Comparison of ENCODE assay signal across 14 cellular contexts in the genomic region with DNA sequence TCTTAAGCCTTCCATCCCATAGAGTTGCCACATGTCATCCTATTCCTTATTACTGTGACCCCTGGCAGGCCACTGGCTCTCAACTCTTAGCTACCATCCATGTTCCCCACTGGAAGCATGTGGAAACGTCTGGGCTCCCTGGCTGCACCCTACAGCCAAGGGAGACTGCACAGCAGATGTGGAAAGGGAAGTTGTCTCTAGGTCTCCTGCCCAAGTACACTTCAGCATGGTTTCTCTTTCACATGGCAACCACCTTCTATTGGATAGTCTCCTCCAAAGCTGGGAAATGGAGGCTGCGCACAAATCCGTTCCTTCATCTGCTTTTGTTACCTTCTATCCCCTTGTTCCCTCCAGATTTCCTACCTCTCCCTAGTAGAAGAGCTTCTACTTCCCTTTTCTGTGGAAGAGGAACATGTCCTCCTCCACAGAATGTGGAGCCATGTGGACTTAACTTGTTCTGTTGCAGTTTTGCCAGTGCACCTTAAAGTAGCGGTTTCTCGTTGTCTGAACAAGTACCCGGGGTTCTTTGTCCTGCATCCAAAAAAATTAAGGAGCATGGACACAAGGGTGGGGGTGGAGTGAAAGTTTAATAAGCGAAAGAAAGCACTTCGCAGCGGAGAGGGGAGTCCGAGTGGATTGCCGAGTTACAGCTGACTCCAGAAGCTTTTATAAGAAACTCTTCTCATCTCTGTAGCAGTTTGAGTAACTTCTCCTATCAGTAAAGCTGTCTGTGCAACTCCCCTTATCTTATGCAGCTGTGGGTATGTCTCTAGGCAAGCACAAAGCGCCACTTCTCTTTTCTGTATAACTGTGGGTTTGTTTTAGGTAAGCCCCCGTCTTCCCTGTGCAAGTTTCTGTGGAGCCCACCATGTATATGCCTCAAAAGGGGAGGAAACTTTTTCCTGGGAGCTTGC. TPM values are rescaled to one million over a fixed set of nuclear protein-coding genes. Genes with fewer than 3 reads are reported as not detected.
DNase-seq lines count a peak whose midpoint lies in the region; ATAC-seq and TF ChIP-seq lines count a peak whose summit lies in the region.
"Had no signal": no experiment of that assay in that cellular context is flagged by ENCODE, and none has a peak within 500 bp of the region (broad histone marks: within the 10 kb centered on the region; RNA-seq: fewer than 3 reads in every experiment).

No MANE protein-coding gene starts in this region.

- peaks cover 23% of the 10 kb centered on the region for H3K4me1 ChIP-seq in OCI-LY3 (ENCODE audit: low read length)
- H3K4me1 ChIP-seq in cardiac muscle cell (ENCODE audit: low read depth), result peaks cover 14% of the 10 kb centered on the region
- H3K4me1 ChIP-seq in gastrocnemius medialis, result no peaks in the 10 kb centered on the region
- H3K4me1 ChIP-seq in A673 (ENCODE audit: insufficient read depth, low read length, poor library complexity, severe bottlenecking), result no peaks in the 10 kb centered on the region
- H3K4me1 ChIP-seq in GM23338 (ENCODE audit: insufficient read depth), result no peaks in the 10 kb centered on the region
- H3K4me1 ChIP-seq: parathyroid adenoma had no signal

- H3K9ac ChIP-seq in OCI-LY3 (ENCODE audit: low read length), result peak overlapping the region; percentile 63
- H3K9ac ChIP-seq: parathyroid adenoma had no signal

- H3K4me3 Mint-ChIP-seq in CD14-positive monocyte (no peak overlapping the region), GM23338 (no peak overlapping the region)
- H3K4me3 Mint-ChIP-seq: activated CD4-positive, alpha-beta memory T cell treated with anti-CD3 and anti-CD28 coated beads, Interleukin-2, amount 10 ng/mL, durations not matched to agents 7 days and 5 days; activated naive CD8-positive, alpha-beta T cell had no signal

- H3K36me3 Mint-ChIP-seq in CD14-positive monocyte (peaks cover 17 to 23% of the 10 kb centered on the region in 2 donors), GM23338 (ENCODE audit: low read depth) (peaks cover 59% of the 10 kb centered on the region)

- H3K9me3 Mint-ChIP-seq in CD14-positive monocyte (peaks cover 7 to 45% (median 38%) of the 10 kb centered on the region in 7 donors), GM23338 (peaks cover 43% of the 10 kb centered on the region)

- TF ChIP-seq CTCF in CD14-positive monocyte (IDR thresholded peaks at IDR 0.05), result no peak
- TF ChIP-seq CTCF in OCI-LY3 (IDR thresholded peaks at IDR 0.05; ENCODE audit: low read depth, low read length), result no peak
- TF ChIP-seq CTCF in cardiac muscle cell (IDR thresholded peaks at IDR 0.05; ENCODE audit: low read depth, low read length), result no peak
- TF ChIP-seq CTCF in gastrocnemius medialis (IDR thresholded peaks at IDR 0.05 in 4 of 5, conservative IDR thresholded peaks at IDR 0.05 in 1 of 5), result no peak
- no peak for TF ChIP-seq CTCF in A673 (conservative IDR thresholded peaks at IDR 0.05; ENCODE audit: low read depth, low read length)
- no peak for TF ChIP-seq CTCF in GM23338 (conservative IDR thresholded peaks at IDR 0.05; ENCODE audit: low read depth in 2 of 2)

- TF ChIP-seq POLR2A in gastrocnemius medialis (IDR thresholded peaks at IDR 0.05), result no peak

- H3K4me2 ChIP-seq in OCI-LY3 (ENCODE audit: low read length) (peak overlapping the region; percentile 86), GM23338 (no peak overlapping the region)

- H3K27ac Mint-ChIP-seq in CD14-positive monocyte, result peak overlapping the region in 5 of 7 donors; percentile 10 to 77 (median 68)
- no peak overlapping the region for H3K27ac Mint-ChIP-seq in GM23338
- H3K27ac Mint-ChIP-seq: activated CD4-positive, alpha-beta memory T cell treated with anti-CD3 and anti-CD28 coated beads, Interleukin-2, amount 10 ng/mL, durations not matched to agents 7 days and 5 days; activated naive CD8-positive, alpha-beta T cell had no signal

- POLR2A ChIA-PET in A673 (lab: Charles Lee; ENCODE audit: low non-redundant PET), result no interaction called here

- no peaks in the 10 kb centered on the region for H3K36me3 ChIP-seq in OCI-LY3 (replicated peaks; ENCODE audit: low read depth, low read length)
- H3K36me3 ChIP-seq in cardiac muscle cell, result no peaks in the 10 kb centered on the region
- H3K36me3 ChIP-seq in gastrocnemius medialis, result no peaks in the 10 kb centered on the region
- H3K36me3 ChIP-seq in A673 (ENCODE audit: insufficient read depth, low read length, poor library complexity, severe bottlenecking), result peaks cover 6% of the 10 kb centered on the region
- peaks cover 28% of the 10 kb centered on the region for H3K36me3 ChIP-seq in GM23338 (ENCODE audit: insufficient read depth)

- peak overlapping the region; percentile 84 for H2AFZ ChIP-seq in OCI-LY3 (ENCODE audit: low read depth, low read length)
- no peak overlapping the region for H2AFZ ChIP-seq in GM23338
- H2AFZ ChIP-seq: parathyroid adenoma had no signal

- intact Hi-C loops in CD14-positive monocyte (cut with micrococcal nuclease), result no loop called here
- intact Hi-C loops in gastrocnemius medialis (cut with DNase I; ENCODE audit: low total_unique reads), result no loop called here
- intact Hi-C loops in A673 (cut with micrococcal nuclease; ENCODE audit: unreplicated experiment), result loop anchor here (10.0 kb wide), 1 partner anchor 133 kb away; no protein-coding TSS in a partner anchor

- H3K9me2 ChIP-seq in GM23338 (ENCODE audit: insufficient read depth), result 0 out of 2 replicates have a peak, but pooled peaks cover 3% of the 10 kb centered on the region

- H3K27me3 Mint-ChIP-seq in CD14-positive monocyte (ENCODE audit: low read depth in 3 of 3) (no peaks in the 10 kb centered on the region), GM23338 (ENCODE audit: insufficient read depth, low read depth, poor library complexity) (peaks cover 3% of the 10 kb centered on the region)
- H3K27me3 Mint-ChIP-seq: activated CD4-positive, alpha-beta memory T cell treated with anti-CD3 and anti-CD28 coated beads, Interleukin-2, amount 10 ng/mL, durations not matched to agents 7 days and 5 days; activated naive CD8-positive, alpha-beta T cell had no signal

- CTCF ChIA-PET in A673 (lab: Charles Lee), result no interaction called here

- H3K27me3 ChIP-seq in OCI-LY3 (ENCODE audit: low read depth, low read length), result no peaks in the 10 kb centered on the region
- no peaks in the 10 kb centered on the region for H3K27me3 ChIP-seq in cardiac muscle cell
- no peaks in the 10 kb centered on the region for H3K27me3 ChIP-seq in gastrocnemius medialis
- H3K27me3 ChIP-seq in A673 (replicated peaks; ENCODE audit: insufficient read depth, low read depth, low read length, poor library complexity), result no peaks in the 10 kb centered on the region
- no peaks in the 10 kb centered on the region for H3K27me3 ChIP-seq in GM23338 (ENCODE audit: insufficient read depth)

- peaks cover 3% of the 10 kb centered on the region; the same call in 1 of the 2 replicates for H3K79me2 ChIP-seq in OCI-LY3 (ENCODE audit: low read length)
- peaks cover 78% of the 10 kb centered on the region for H3K79me2 ChIP-seq in GM23338 (replicated peaks; ENCODE audit: insufficient read depth)
- H3K79me2 ChIP-seq: parathyroid adenoma had no signal

- DNase-seq in CD14-positive monocyte (ENCODE audit: low spot score), result no peak
- peak in 1 of 2 donors; percentile 21 for DNase-seq in cardiac muscle cell (ENCODE audit: low read depth in 1 of 2, low spot score in 1 of 2)
- no peak for DNase-seq in gastrocnemius medialis
- no peak for DNase-seq in A673 (ENCODE audit: low spot score)
- no peak for DNase-seq in GM23338 (ENCODE audit: low spot score)
- DNase-seq: activated CD4-positive, alpha-beta memory T cell treated with anti-CD3 and anti-CD28 coated beads, Interleukin-2, amount 10 ng/mL, durations not matched to agents 7 days and 5 days; EL; NCI-H2227 treated with DMSO at 0.1 percent for 48 hours; SW 1271 had no signal

- ATAC-seq in GM21528 (IDR thresholded peaks at IDR 0.05; ENCODE audit: low FRiP score, unreplicated experiment) (peak; percentile 60), HG02970 (IDR thresholded peaks at IDR 0.05; ENCODE audit: low FRiP score, unreplicated experiment) (no peak), gastrocnemius medialis (no peak), GM23338 (no peak)

- in situ Hi-C loops in gastrocnemius medialis (cut with MboI; ENCODE audit: low sequenced_read_pairs in 4 of 4), result no loop called here

- H3K4me1 Mint-ChIP-seq in CD14-positive monocyte, result peaks cover 9% of the 10 kb centered on the region
- peaks cover 6% of the 10 kb centered on the region; the same call in 2 of the 3 replicates for H3K4me1 Mint-ChIP-seq in GM23338
- H3K4me1 Mint-ChIP-seq: activated CD4-positive, alpha-beta memory T cell treated with anti-CD3 and anti-CD28 coated beads, Interleukin-2, amount 10 ng/mL, durations not matched to agents 7 days and 5 days had no signal

- no TSS peak for BruUV-seq in A673 (replicated peaks; lab: Mats Ljungman, UMichigan)

- no peaks in the 10 kb centered on the region for H4K20me1 ChIP-seq in OCI-LY3 (ENCODE audit: insufficient read depth, low read length)
- H4K20me1 ChIP-seq in GM23338 (replicated peaks; ENCODE audit: insufficient read depth), result peaks cover 8% of the 10 kb centered on the region; the same call in 1 of the 2 replicates

- H3K27ac ChIP-seq in OCI-LY3 (ENCODE audit: low read length) (peak overlapping the region; percentile 66), cardiac muscle cell (peak overlapping the region; percentile 81), gastrocnemius medialis (no peak overlapping the region), A673 (ENCODE audit: low read depth, low read length, poor library complexity, severe bottlenecking) (no peak overlapping the region), GM23338 (ENCODE audit: low read depth) (no peak overlapping the region)
- H3K27ac ChIP-seq: parathyroid adenoma had no signal

- H3K4me3 ChIP-seq in OCI-LY3 (ENCODE audit: low read length), result peak overlapping the region; percentile 78
- H3K4me3 ChIP-seq in cardiac muscle cell, result no peak overlapping the region
- H3K4me3 ChIP-seq in gastrocnemius medialis, result no peak overlapping the region
- no peak overlapping the region for H3K4me3 ChIP-seq in A673 (ENCODE audit: low read depth, low read length, poor library complexity, severe bottlenecking)
- no peak overlapping the region for H3K4me3 ChIP-seq in GM23338

- no peaks in the 10 kb centered on the region for H3F3A ChIP-seq in GM23338 (replicated peaks; ENCODE audit: low read depth)

- no peaks in the 10 kb centered on the region for H3K9me3 ChIP-seq in OCI-LY3 (ENCODE audit: insufficient read depth, low read length)
- no peaks in the 10 kb centered on the region for H3K9me3 ChIP-seq in cardiac muscle cell (ENCODE audit: low read depth)
- peaks cover 0 to 3% (median 0%) of the 10 kb centered on the region in 3 donors for H3K9me3 ChIP-seq in gastrocnemius medialis
- H3K9me3 ChIP-seq in A673 (ENCODE audit: low read depth, low read length, poor library complexity, severe bottlenecking), result peaks cover 31% of the 10 kb centered on the region

RNA-seq across cellular contexts. Expression of gene HMGB2, which starts 52.5 kb away (rescaled TPM):
- polyA plus RNA-seq in CD14-positive monocyte (100 to 1,000 TPM; 248 to 299 TPM), cardiac muscle cell (195 and 728 TPM in 2 replicates), GM23338 (2016; fragmentation: Nextera tagmentation; extraction: Ambion mirVana) (519 and 593 TPM in 2 replicates)
- total RNA-seq in cardiac muscle cell (89.0 and 443 TPM in 2 replicates), gastrocnemius medialis (10 to 100 TPM in 3 of 4 donors, 1 to 10 TPM in 1; 4.1 to 61.6 (median 21.2) TPM), A673 (2021) (392 and 435 TPM in 2 replicates)
- 103 and 109 TPM in 2 replicates for total RNA-seq in GM23338 (2014; rRNA removed; shearing (Covaris generic))

Comparison
In these comparisons a context has a peak if more than half of its experiments do, and no peak if none do; other contexts are left out.
1. H3K27ac ChIP-seq: peak in OCI-LY3 (single experiment) and cardiac muscle cell (single experiment); none in gastrocnemius medialis (0 of 4), A673 (single experiment) and GM23338 (single experiment).